11 cellular contexts compared by ENCODE assay signal in the genomic region with DNA sequence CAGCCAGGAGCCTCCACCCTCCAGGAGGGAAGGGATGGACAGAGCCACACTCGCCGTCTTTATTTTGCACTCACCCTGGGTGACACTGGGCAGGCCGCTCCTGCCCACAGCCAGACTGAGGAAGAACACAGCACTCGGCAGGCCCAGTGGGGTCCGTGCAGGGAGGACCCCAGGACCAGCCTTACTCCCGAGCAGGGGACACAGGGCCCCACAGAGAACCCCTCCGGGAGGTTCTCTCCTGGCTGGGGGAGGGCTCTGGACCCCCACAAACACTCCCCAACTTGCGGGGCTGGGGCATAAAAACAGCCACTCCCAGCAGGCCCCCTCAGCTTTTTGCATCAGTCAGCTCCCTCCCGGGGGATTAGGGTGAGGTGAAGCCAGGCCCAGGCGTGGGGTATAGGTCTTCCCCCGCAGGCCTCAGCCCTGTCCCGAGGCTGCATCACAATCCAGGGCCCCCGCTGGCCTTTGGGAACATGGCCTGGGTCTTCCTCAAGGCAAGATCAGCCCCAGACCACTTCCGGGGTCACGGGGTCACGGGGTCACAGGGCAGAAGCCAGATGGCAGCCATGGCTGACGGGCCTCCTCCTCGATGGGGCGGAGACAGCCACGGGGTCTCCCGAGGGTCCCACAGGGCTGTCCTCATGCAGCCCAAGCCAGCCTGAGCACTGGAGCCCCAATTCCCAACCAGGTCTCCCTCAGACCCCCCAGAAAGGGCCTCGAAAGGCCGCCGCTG. TPM values are rescaled to one million over a fixed set of nuclear protein-coding genes. Genes with fewer than 3 reads are reported as not detected.
DNase-seq lines count a peak whose midpoint lies in the region; ATAC-seq and TF ChIP-seq lines count a peak whose summit lies in the region.
"Had no signal": no experiment of that assay in that cellular context is flagged by ENCODE, and none has a peak within 500 bp of the region (broad histone marks: within the 10 kb centered on the region; RNA-seq: fewer than 3 reads in every experiment).

No MANE protein-coding gene starts in this region.

- no peaks in the 10 kb centered on the region for H3K27me3 Mint-ChIP-seq in activated CD4-positive, alpha-beta T cell treated with anti-CD3 and anti-CD28 coated beads for 36 hours
- no peaks in the 10 kb centered on the region for H3K27me3 Mint-ChIP-seq in activated naive CD8-positive, alpha-beta T cell treated with anti-CD3 and anti-CD28 coated beads, Interleukin-2, amount 50 U/mL, for 24 hours
- H3K27me3 Mint-ChIP-seq: activated CD4-positive, alpha-beta T cell treated with anti-CD3 and anti-CD28 coated beads, Interleukin-2, amount 10 ng/mL, durations not matched to agents 7 days and 5 days; naive B cell had no signal

- no peaks in the 10 kb centered on the region for H3K9me3 Mint-ChIP-seq in activated CD4-positive, alpha-beta T cell treated with anti-CD3 and anti-CD28 coated beads for 36 hours (ENCODE audit: low read depth)
- H3K9me3 Mint-ChIP-seq in activated naive CD8-positive, alpha-beta T cell treated with anti-CD3 and anti-CD28 coated beads, Interleukin-2, amount 50 U/mL, for 24 hours: no peaks in the 10 kb centered on the region
- H3K9me3 Mint-ChIP-seq: activated CD4-positive, alpha-beta T cell treated with anti-CD3 and anti-CD28 coated beads, Interleukin-2, amount 10 ng/mL, durations not matched to agents 7 days and 5 days; naive B cell had no signal

- H3K27ac ChIP-seq in thyroid gland: peak overlapping the region in 2 of 3 donors; percentile 32 to 57

- intact Hi-C loops in activated CD4-positive, alpha-beta T cell treated with anti-CD3 and anti-CD28 coated beads for 36 hours (cut with DNase I, micrococcal nuclease): loop anchor here (2.0 to 5.0 kb wide), 2 partner anchors 38 to 163 kb away; partner anchors contain the start of genes LIME1 (in 1 of the 2), PTK6 (in 1 of the 2) and SLC2A4RG (in 1 of the 2)
- intact Hi-C loops in thyroid gland (cut with DNase I): no loop called here

- peaks cover 11 to 22% of the 10 kb centered on the region in 2 donors for H3K4me1 ChIP-seq in thyroid gland

- H3K27ac Mint-ChIP-seq in activated CD4-positive, alpha-beta T cell treated with anti-CD3 and anti-CD28 coated beads for 36 hours: peak overlapping the region; percentile 82
- H3K27ac Mint-ChIP-seq in activated naive CD8-positive, alpha-beta T cell treated with anti-CD3 and anti-CD28 coated beads, Interleukin-2, amount 50 U/mL, for 24 hours: peak overlapping the region; percentile 67
- H3K27ac Mint-ChIP-seq: activated CD4-positive, alpha-beta T cell treated with anti-CD3 and anti-CD28 coated beads, Interleukin-2, amount 10 ng/mL, durations not matched to agents 7 days and 5 days; naive B cell had no signal

- no peak for ATAC-seq in activated CD4-positive, alpha-beta T cell treated with anti-CD3 and anti-CD28 coated beads for 36 hours
- no peak for ATAC-seq in activated naive CD8-positive, alpha-beta T cell treated with anti-CD3 and anti-CD28 coated beads, Interleukin-2, amount 50 U/mL, for 24 hours

- no peak for TF ChIP-seq POLR2A in thyroid gland (IDR thresholded peaks at IDR 0.05)

- POLR2A ChIA-PET in activated CD4-positive, alpha-beta T cell treated with anti-CD3 and anti-CD28 coated beads for 36 hours (lab: Charles Lee): no interaction called here

- peaks cover 26% of the 10 kb centered on the region for H3K4me1 Mint-ChIP-seq in activated CD4-positive, alpha-beta T cell treated with anti-CD3 and anti-CD28 coated beads for 36 hours
- peaks cover 32% of the 10 kb centered on the region for H3K4me1 Mint-ChIP-seq in activated naive CD8-positive, alpha-beta T cell treated with anti-CD3 and anti-CD28 coated beads, Interleukin-2, amount 50 U/mL, for 24 hours

- peaks cover 3% of the 10 kb centered on the region for H3K36me3 Mint-ChIP-seq in activated CD4-positive, alpha-beta T cell treated with anti-CD3 and anti-CD28 coated beads for 36 hours (ENCODE audit: low read depth)
- peaks cover 8% of the 10 kb centered on the region for H3K36me3 Mint-ChIP-seq in activated naive CD8-positive, alpha-beta T cell treated with anti-CD3 and anti-CD28 coated beads, Interleukin-2, amount 50 U/mL, for 24 hours (ENCODE audit: low read depth)

- DNase-seq in activated CD4-positive, alpha-beta T cell treated with anti-CD3 and anti-CD28 coated beads for 36 hours: peak; percentile 12
- no peak for DNase-seq in activated CD4-positive, alpha-beta T cell treated with anti-CD3 and anti-CD28 coated beads, Interleukin-2, amount 50 U/mL, for 1 hour
- DNase-seq in activated naive CD8-positive, alpha-beta T cell treated with anti-CD3 and anti-CD28 coated beads, Interleukin-2, amount 50 U/mL, for 24 hours: no peak
- DNase-seq in iPS-NIHi11 (ENCODE audit: low spot score) (peak; percentile 21), thyroid gland (no peak), H4 (ENCODE audit: low spot score) (no peak), NCI-H748 (lab: John Stamatoyannopoulos, UW; ENCODE audit: unreplicated experiment) (no peak), HK-2 (ENCODE audit: unreplicated experiment) (no peak)
- DNase-seq: activated CD4-positive, alpha-beta T cell treated with anti-CD3 and anti-CD28 coated beads, Interleukin-2, amount 10 ng/mL, durations not matched to agents 7 days and 5 days; naive B cell; NCI-H345 had no signal

- CTCF ChIA-PET in activated CD4-positive, alpha-beta T cell treated with anti-CD3 and anti-CD28 coated beads for 36 hours (lab: Charles Lee): no interaction called here

- WGBS in thyroid gland, 2 donors: 66 to 83% methylated on average over 8 to 12 of the region's 24 CpGs

- H3K4me3 Mint-ChIP-seq in activated CD4-positive, alpha-beta T cell treated with anti-CD3 and anti-CD28 coated beads for 36 hours: no peak overlapping the region
- H3K4me3 Mint-ChIP-seq in activated naive CD8-positive, alpha-beta T cell treated with anti-CD3 and anti-CD28 coated beads, Interleukin-2, amount 50 U/mL, for 24 hours: no peak overlapping the region
- H3K4me3 Mint-ChIP-seq: activated CD4-positive, alpha-beta T cell treated with anti-CD3 and anti-CD28 coated beads, Interleukin-2, amount 10 ng/mL, durations not matched to agents 7 days and 5 days; naive B cell had no signal

- no peak overlapping the region for H3K4me3 ChIP-seq in thyroid gland (replicated peaks in 1 of 3)

- H3K27me3 ChIP-seq in thyroid gland: no peaks in the 10 kb centered on the region

- H3K9me3 ChIP-seq in thyroid gland: no peaks in the 10 kb centered on the region

- TF ChIP-seq CTCF in thyroid gland (IDR thresholded peaks at IDR 0.05): no peak

- peaks cover 4 to 6% of the 10 kb centered on the region in 2 donors for H3K36me3 ChIP-seq in thyroid gland

RNA-seq across cellular contexts. Expression of gene TNFRSF6B, which starts 3.2 kb away (rescaled TPM):
- total RNA-seq in activated CD4-positive, alpha-beta T cell treated with anti-CD3 and anti-CD28 coated beads for 36 hours: 1 to 10 TPM in 1 of 2 experiments, under 1 TPM in 1; 0.21 to 1.7 TPM
- 10 to 100 TPM in 2 of 4 donors, 1 to 10 TPM in 2; 6.7 to 15.5 (median 10.5) TPM for total RNA-seq in thyroid gland
- 0.10 and 0.39 TPM in 2 replicates for total RNA-seq in H4 (2014; rRNA removed; shearing (Covaris generic))

RNA-seq across cellular contexts. Expression of gene ARFRP1, which starts 8.1 kb away (rescaled TPM):
- total RNA-seq in activated CD4-positive, alpha-beta T cell treated with anti-CD3 and anti-CD28 coated beads for 36 hours: 10 to 100 TPM; 36.4 to 52.0 TPM
- 10 to 100 TPM; 43.6 to 52.1 (median 46.7) TPM for total RNA-seq in thyroid gland
- 24.6 and 36.0 TPM in 2 replicates for total RNA-seq in H4 (2014; rRNA removed; shearing (Covaris generic))

RNA-seq across cellular contexts. Expression of gene ZGPAT, which starts 8.2 kb away (rescaled TPM):
- 10 to 100 TPM; 15.3 to 21.9 TPM for total RNA-seq in activated CD4-positive, alpha-beta T cell treated with anti-CD3 and anti-CD28 coated beads for 36 hours
- 10 to 100 TPM; 27.7 to 36.3 (median 30.0) TPM for total RNA-seq in thyroid gland
- total RNA-seq in H4 (2014; rRNA removed; shearing (Covaris generic)): 5.4 and 9.4 TPM in 2 replicates

RNA-seq across cellular contexts. Expression of gene LIME1, which starts 36.8 kb away (rescaled TPM):
- total RNA-seq in activated CD4-positive, alpha-beta T cell treated with anti-CD3 and anti-CD28 coated beads for 36 hours: 10 to 100 TPM in 1 of 2 experiments, 1 to 10 TPM in 1; 7.3 to 10.2 TPM
- 10 to 100 TPM in 2 of 4 donors, 1 to 10 TPM in 2; 8.7 to 25.0 (median 11.5) TPM for total RNA-seq in thyroid gland
- total RNA-seq in H4 (2014; rRNA removed; shearing (Covaris generic)): 0.27 and 0.68 TPM in 2 replicates

RNA-seq across cellular contexts. Expression of gene SLC2A4RG, which starts 39.9 kb away (rescaled TPM):
- 10 to 100 TPM; 30.9 to 34.9 TPM for total RNA-seq in activated CD4-positive, alpha-beta T cell treated with anti-CD3 and anti-CD28 coated beads for 36 hours
- 10 to 100 TPM; 26.0 to 55.9 (median 39.3) TPM for total RNA-seq in thyroid gland
- total RNA-seq in H4 (2014; rRNA removed; shearing (Covaris generic)): 12.9 and 18.8 TPM in 2 replicates

Comparison
In these comparisons a context has a peak if more than half of its experiments do, and no peak if none do; other contexts are left out.
1. DNase-seq: peak in activated CD4-positive, alpha-beta T cell treated with anti-CD3 and anti-CD28 coated beads for 36 hours (single experiment) and iPS-NIHi11 (single experiment); none in activated CD4-positive, alpha-beta T cell treated with anti-CD3 and anti-CD28 coated beads, Interleukin-2, amount 50 U/mL, for 1 hour (single experiment), activated naive CD8-positive, alpha-beta T cell treated with anti-CD3 and anti-CD28 coated beads, Interleukin-2, amount 50 U/mL, for 24 hours (single experiment), thyroid gland (0 of 2), H4 (single experiment), NCI-H748 (single experiment) and HK-2 (single experiment).